Comparison of ENCODE assay signal across 22 cellular contexts in genomic region chr13:50826035-50826434, GRCh38. TPM values are rescaled to one million over a fixed set of nuclear protein-coding genes. Genes with fewer than 3 reads are reported as not detected.
"Had no signal": no experiment of that assay in that cellular context is flagged by ENCODE, and none has a peak within 500 bp of the region (broad histone marks: within the 10 kb centered on the region; RNA-seq: fewer than 3 reads in every experiment).

No MANE protein-coding gene starts in this region.

- ATAC-seq: left ventricle myocardium superior; lower lobe of right lung; naive thymus-derived CD4-positive, alpha-beta T cell; sciatic nerve; stimulated activated memory B cell treated with anti-CD40 and anti-IgM and Interleukin-4, amounts not matched to agents 10 μg/mL and 1 μg/mL and 100 μg/mL, for 72 hours; upper lobe of right lung had no signal

- H2AFZ ChIP-seq: neural progenitor cell had no signal

- H3K9ac ChIP-seq: neural progenitor cell had no signal

- H3K36me3 ChIP-seq: esophagus squamous epithelium, lower lobe of right lung, neural progenitor cell, prostate gland, right atrium auricular region, suprapubic skin, transverse colon, upper lobe of right lung, uterus had no signal

- DNase-seq: dermis blood vessel endothelial cell; effector memory CD4-positive, alpha-beta T cell; erythroblast; esophagus squamous epithelium; foreskin melanocyte; glutamatergic neuron; left ventricle myocardium superior; lower lobe of right lung; naive thymus-derived CD4-positive, alpha-beta T cell; stimulated activated CD4-positive, alpha-beta T cell treated with anti-CD3 and anti-CD28 coated beads, Interleukin-4, amount 100 ng/mL, for 4 hours; transverse colon; upper lobe of right lung; uterus had no signal

- H3K27ac ChIP-seq: coronary artery, esophagus squamous epithelium, lower lobe of right lung, neural progenitor cell, prostate gland, right atrium auricular region, suprapubic skin, transverse colon, upper lobe of right lung, uterus had no signal

- H3K27me3 ChIP-seq: esophagus squamous epithelium, neural progenitor cell, right atrium auricular region, suprapubic skin, transverse colon, upper lobe of right lung, uterus had no signal

- H3K4me1 ChIP-seq: esophagus squamous epithelium, lower lobe of right lung, neural progenitor cell, prostate gland, right atrium auricular region, suprapubic skin, transverse colon, upper lobe of right lung, uterus had no signal

- H3K4me2 ChIP-seq: neural progenitor cell had no signal

- FAIRE-seq: endometrium, keratinocyte had no signal

- H3K9me3 ChIP-seq: esophagus squamous epithelium, lower lobe of right lung, prostate gland, right atrium auricular region, suprapubic skin, transverse colon, upper lobe of right lung, uterus had no signal

- H3K4me3 ChIP-seq: coronary artery, esophagus squamous epithelium, lower lobe of right lung, neural progenitor cell, prostate gland, right atrium auricular region, suprapubic skin, transverse colon, upper lobe of right lung, uterus had no signal

RNA-seq across cellular contexts. Expression of gene DLEU7, which starts 17.5 kb away (rescaled TPM):
- total RNA-seq: dermis blood vessel endothelial cell, esophagus squamous epithelium, left ventricle myocardium superior, suprapubic skin, uterus had no signal
- polyA plus RNA-seq: keratinocyte; naive thymus-derived CD4-positive, alpha-beta T cell had no signal
